ENCODE assay signal across 18 cellular contexts in the genomic region with DNA sequence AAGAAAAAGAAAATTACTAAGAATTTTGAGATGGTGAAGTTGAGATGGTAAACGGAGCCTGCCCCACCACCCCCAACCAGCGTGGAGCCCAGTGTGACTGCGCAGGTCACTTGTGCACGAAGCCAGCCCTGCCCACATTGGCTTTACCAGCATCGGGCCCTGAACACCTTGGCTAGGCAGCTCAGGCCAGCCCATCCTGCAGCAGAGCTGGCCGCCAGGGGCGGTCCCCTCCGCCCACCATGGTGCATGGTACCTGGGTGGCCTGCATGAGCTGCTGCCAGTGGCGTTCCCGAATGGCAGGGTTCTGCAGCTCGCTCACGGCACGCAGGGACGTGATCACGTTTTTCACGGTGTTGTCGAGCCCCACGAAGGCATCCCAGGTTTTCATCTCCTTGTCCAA.
DNase-seq lines count a peak whose midpoint lies in the region; TF ChIP-seq lines count a peak whose summit lies in the region.
"Had no signal": no experiment of that assay in that cellular context is flagged by ENCODE, and none has a peak within 500 bp of the region (broad histone marks: within the 10 kb centered on the region; RNA-seq: fewer than 3 reads in every experiment).

No MANE protein-coding gene starts in this region.

- H3K27me3 Mint-ChIP-seq in endodermal cell (ENCODE audit: insufficient read depth) = no peaks in the 10 kb centered on the region
- H3K27me3 Mint-ChIP-seq: CD4-positive, alpha-beta memory T cell had no signal

- H3K23ac ChIP-seq in mesenchymal stem cell (ENCODE audit: low read length in 2 of 2) = no peak overlapping the region

- peak overlapping the region; percentile 4 for H3K4me2 ChIP-seq in mesenchymal stem cell (ENCODE audit: low read length, poor library complexity, severe bottlenecking)
- H3K4me2 ChIP-seq: A549, BLaER1 had no signal

- no peaks in the 10 kb centered on the region for H3K9me3 ChIP-seq in endodermal cell (ENCODE audit: control insufficient read depth, low read length)
- H3K9me3 ChIP-seq in mesenchymal stem cell (ENCODE audit: control insufficient read depth, low read length) = no peaks in the 10 kb centered on the region
- no peaks in the 10 kb centered on the region for H3K9me3 ChIP-seq in spleen
- H3K9me3 ChIP-seq: A549, BE2C, BLaER1 had no signal

- DNase-seq in endodermal cell (peak; percentile 40), mesenchymal stem cell (no peak), spleen (peak; percentile 64), DMS 273 treated with DMSO at 0.1 percent for 48 hours (lab: John Stamatoyannopoulos, UW) (no peak), SKM-1 treated with dmso at 0.1 percent for 144 hours (lab: John Stamatoyannopoulos, UW; ENCODE audit: unreplicated experiment) (no peak)
- DNase-seq in stimulated activated CD4-positive, alpha-beta T cell treated with anti-CD3 and anti-CD28 coated beads, Interleukin-12 subunit alpha, Interleukin-12 subunit beta, amount 100 ng/mL, for 4 hours = no peak
- DNase-seq: BE2C; C1 segment of cervical spinal cord; CD4-positive, alpha-beta memory T cell; CD4-positive, CD25-positive, alpha-beta regulatory T cell; CD8-positive, alpha-beta memory T cell; COR-L47; DMS79 treated with DMSO at 0.1 percent for 48 hours; GF-D8 had no signal

- no peaks in the 10 kb centered on the region for H3K36me3 Mint-ChIP-seq in endodermal cell (ENCODE audit: low read depth)
- H3K36me3 Mint-ChIP-seq: CD14-positive monocyte; CD4-positive, alpha-beta memory T cell; CD4-positive, CD25-positive, alpha-beta regulatory T cell; CD8-positive, alpha-beta memory T cell had no signal

- no peak overlapping the region for H2AFZ ChIP-seq in mesenchymal stem cell (ENCODE audit: low read depth, low read length)

- H3K4me1 ChIP-seq in endodermal cell (ENCODE audit: control insufficient read depth, insufficient read depth, low read length) = no peaks in the 10 kb centered on the region
- no peaks in the 10 kb centered on the region for H3K4me1 ChIP-seq in mesenchymal stem cell (ENCODE audit: control insufficient read depth, insufficient read depth, low read depth, low read length)
- H3K4me1 ChIP-seq in spleen = no peaks in the 10 kb centered on the region
- H3K4me1 ChIP-seq: A549 had no signal

- H3K4me3 ChIP-seq in endodermal cell (ENCODE audit: low read length) = no peak overlapping the region
- peak overlapping the region in 1 of 2 experiments; percentile 33 for H3K4me3 ChIP-seq in mesenchymal stem cell (ENCODE audit: insufficient read depth in 1 of 2, low read depth in 1 of 2, low read length in 2 of 2)
- H3K4me3 ChIP-seq in spleen = no peak overlapping the region
- H3K4me3 ChIP-seq: A549, BLaER1 had no signal

- H3K4me3 Mint-ChIP-seq in endodermal cell = no peak overlapping the region
- H3K4me3 Mint-ChIP-seq: CD14-positive monocyte; CD4-positive, alpha-beta memory T cell; CD4-positive, CD25-positive, alpha-beta regulatory T cell; CD8-positive, alpha-beta memory T cell had no signal

- H3K4ac ChIP-seq in mesenchymal stem cell (ENCODE audit: low read depth in 1 of 2, low read length in 2 of 2) = no peak overlapping the region

- peaks cover 2% of the 10 kb centered on the region for H3K9me3 Mint-ChIP-seq in endodermal cell
- H3K9me3 Mint-ChIP-seq: CD4-positive, alpha-beta memory T cell; CD4-positive, CD25-positive, alpha-beta regulatory T cell; CD8-positive, alpha-beta memory T cell had no signal

- no peaks in the 10 kb centered on the region for H3K79me1 ChIP-seq in mesenchymal stem cell (replicated peaks; ENCODE audit: low read length, poor library complexity, severe bottlenecking)

- no peak for TF ChIP-seq POLR2A in spleen (IDR thresholded peaks at IDR 0.05)

- H3K9ac ChIP-seq in endodermal cell (ENCODE audit: extremely low read depth, low read length, poor library complexity, severe bottlenecking) (no peak overlapping the region), mesenchymal stem cell (ENCODE audit: low read length) (no peak overlapping the region)
- H3K9ac ChIP-seq: BLaER1 had no signal

- no peak overlapping the region for H3K18ac ChIP-seq in mesenchymal stem cell (ENCODE audit: low read depth in 1 of 2, low read length in 2 of 2)

- H3K36me3 ChIP-seq in endodermal cell (ENCODE audit: control insufficient read depth, insufficient read depth, low read length) (no peaks in the 10 kb centered on the region), mesenchymal stem cell (ENCODE audit: control insufficient read depth in 1 of 2, insufficient read depth in 2 of 2, low read depth in 1 of 2, low read length in 2 of 2) (no peaks in the 10 kb centered on the region), spleen (no peaks in the 10 kb centered on the region)
- H3K36me3 ChIP-seq: BE2C, BLaER1 had no signal

- intact Hi-C loops in spleen (cut with DNase I; ENCODE audit: low total_unique reads) = no loop called here

- no peaks in the 10 kb centered on the region for H3K4me1 Mint-ChIP-seq in endodermal cell
- H3K4me1 Mint-ChIP-seq: CD14-positive monocyte; CD4-positive, alpha-beta memory T cell; CD4-positive, CD25-positive, alpha-beta regulatory T cell; CD8-positive, alpha-beta memory T cell had no signal

- H2BK120ac ChIP-seq in mesenchymal stem cell (ENCODE audit: low read depth, low read length) = no peak overlapping the region

- 93 to 94% methylated on average over 16 to 18 of the region's 18 CpGs for WGBS in endodermal cell (ENCODE audit: insufficient coverage in 1 of 2, insufficient read length in 1 of 2), 2 experiments
- WGBS in mesenchymal stem cell = 96% methylated on average over 18 of the region's 18 CpGs
- WGBS in spleen, 5 donors = 89 to 95% (median 92%) methylated on average over 18 of the region's 18 CpGs

- H4K8ac ChIP-seq in mesenchymal stem cell (ENCODE audit: low read length) = no peak overlapping the region

- peak overlapping the region in 1 of 2 experiments; percentile 26 for H3K14ac ChIP-seq in mesenchymal stem cell (ENCODE audit: low read length in 2 of 2)

- no peaks in the 10 kb centered on the region for H3K27me3 ChIP-seq in endodermal cell (ENCODE audit: control insufficient read depth, insufficient read depth, low read length, poor library complexity, severe bottlenecking)
- no peaks in the 10 kb centered on the region for H3K27me3 ChIP-seq in mesenchymal stem cell (ENCODE audit: control insufficient read depth in 1 of 2, insufficient read depth in 1 of 2, low read length in 2 of 2)
- H3K27me3 ChIP-seq in spleen (replicated peaks in 1 of 7) = peaks cover 0 to 4% (median 0%) of the 10 kb centered on the region in 7 donors
- H3K27me3 ChIP-seq: BE2C, BLaER1 had no signal

- no peak overlapping the region for H3K27ac Mint-ChIP-seq in endodermal cell
- H3K27ac Mint-ChIP-seq: CD14-positive monocyte; CD4-positive, alpha-beta memory T cell; CD8-positive, alpha-beta memory T cell had no signal

- H3K27ac ChIP-seq in endodermal cell (ENCODE audit: low read depth, low read length) = no peak overlapping the region
- no peak overlapping the region for H3K27ac ChIP-seq in mesenchymal stem cell (ENCODE audit: low read length, poor library complexity, severe bottlenecking)
- no peak overlapping the region for H3K27ac ChIP-seq in spleen
- H3K27ac ChIP-seq: 22Rv1, BLaER1 had no signal

- H4K91ac ChIP-seq in mesenchymal stem cell (ENCODE audit: low read length) = no peak overlapping the region

- H2BK5ac ChIP-seq in mesenchymal stem cell (ENCODE audit: low read depth, low read length, poor library complexity, severe bottlenecking) = no peak overlapping the region

- no peak overlapping the region for H2AK5ac ChIP-seq in mesenchymal stem cell (ENCODE audit: low read length, severe bottlenecking)

- H2BK12ac ChIP-seq in mesenchymal stem cell (ENCODE audit: low read length in 2 of 2) = no peak overlapping the region

- no peak overlapping the region for H2BK15ac ChIP-seq in mesenchymal stem cell (ENCODE audit: low read depth, poor library complexity, severe bottlenecking)

- no peak for TF ChIP-seq CTCF in endodermal cell (conservative IDR thresholded peaks at IDR 0.05)
- no peak for TF ChIP-seq CTCF in spleen (IDR thresholded peaks at IDR 0.05 in 8 of 11, conservative IDR thresholded peaks at IDR 0.05 in 3 of 11)

Comparison
In these comparisons a context has a peak if more than half of its experiments do, and no peak if none do; other contexts are left out.
1. DNase-seq: peak in endodermal cell (single experiment) and spleen (single experiment); none in mesenchymal stem cell (single experiment), DMS 273 treated with DMSO at 0.1 percent for 48 hours (single experiment), SKM-1 treated with dmso at 0.1 percent for 144 hours (single experiment) and stimulated activated CD4-positive, alpha-beta T cell treated with anti-CD3 and anti-CD28 coated beads, Interleukin-12 subunit alpha, Interleukin-12 subunit beta, amount 100 ng/mL, for 4 hours (single experiment).